Comparison of ENCODE assay signal across 9 cellular contexts in genomic region chr12:55019784-55020183, GRCh38. TPM values are rescaled to one million over a fixed set of nuclear protein-coding genes. Genes with fewer than 3 reads are reported as not detected.
A peak's percentile ranks its signal among the peaks of the same experiment; 100 is the strongest.
DNase-seq lines count a peak whose midpoint lies in the region; ATAC-seq lines count a peak whose summit lies in the region.
"Had no signal": no experiment of that assay in that cellular context is flagged by ENCODE, and none has a peak within 500 bp of the region (broad histone marks: within the 10 kb centered on the region; RNA-seq: fewer than 3 reads in every experiment).

Gene NEUROD4 (plus strand): TSS chr12:55019974. CDS start chr12:55026440, 6,466 bp downstream.

- peaks cover 47% of the 10 kb centered on the region for H3K27me3 Mint-ChIP-seq in activated naive CD8-positive, alpha-beta T cell treated with anti-CD3 and anti-CD28 coated beads, Interleukin-2, amount 10 ng/mL, durations not matched to agents 7 days and 5 days

- no peaks in the 10 kb centered on the region for H3K9me3 Mint-ChIP-seq in activated naive CD8-positive, alpha-beta T cell treated with anti-CD3 and anti-CD28 coated beads, Interleukin-2, amount 10 ng/mL, durations not matched to agents 7 days and 5 days

- DNase-seq in NCI-H1417 (lab: John Stamatoyannopoulos, UW) (peak; percentile 22 to 84 (median 56)), NCI-H1417 treated with DMSO at 0.1 percent for 48 hours (lab: John Stamatoyannopoulos, UW) (no peak), MV-4-11 (lab: John Stamatoyannopoulos, UW) (peak; percentile 63), GM19240 (ENCODE audit: insufficient read length, low spot score) (no peak)
- peak; percentile 38 for DNase-seq in activated naive CD8-positive, alpha-beta T cell treated with anti-CD3 and anti-CD28 coated beads, Interleukin-2, amount 10 ng/mL, durations not matched to agents 7 days and 5 days
- DNase-seq in stimulated activated CD4-positive, alpha-beta T cell treated with anti-CD3 and anti-CD28 coated beads, TNF-alpha, amount 100 ng/mL, for 48 hours (ENCODE audit: low read depth in 3 of 3): peak in 2 of 3 donors; percentile 2 to 3
- no peak for DNase-seq in effector memory CD4-positive, alpha-beta T cell

- no peaks in the 10 kb centered on the region for H3K4me1 Mint-ChIP-seq in activated naive CD8-positive, alpha-beta T cell treated with anti-CD3 and anti-CD28 coated beads, Interleukin-2, amount 10 ng/mL, durations not matched to agents 7 days and 5 days

- POLR2A ChIA-PET in activated naive CD8-positive, alpha-beta T cell treated with anti-CD3 and anti-CD28 coated beads, Interleukin-2, amount 10 ng/mL, durations not matched to agents 7 days and 5 days (lab: Charles Lee): no interaction called here

- H3K4me3 Mint-ChIP-seq in activated naive CD8-positive, alpha-beta T cell treated with anti-CD3 and anti-CD28 coated beads, Interleukin-2, amount 10 ng/mL, durations not matched to agents 7 days and 5 days: no peak within 1 kb of the TSS

- H3K27ac Mint-ChIP-seq in activated naive CD8-positive, alpha-beta T cell treated with anti-CD3 and anti-CD28 coated beads, Interleukin-2, amount 10 ng/mL, durations not matched to agents 7 days and 5 days: no peak within 1 kb of the TSS

- no peaks in the 10 kb centered on the region for H3K36me3 ChIP-seq in effector memory CD4-positive, alpha-beta T cell (ENCODE audit: control insufficient read depth, insufficient read depth, low read length)

- no peak within 1 kb of the TSS for H3K27ac ChIP-seq in effector memory CD4-positive, alpha-beta T cell (ENCODE audit: insufficient read depth, low read length, poor library complexity, severe bottlenecking)
- H3K27ac ChIP-seq: 22Rv1 had no signal

- peak within 1 kb of the TSS; percentile 22 for H3K4me3 ChIP-seq in iPS-11a (ENCODE audit: low read depth, low read length)
- no peak within 1 kb of the TSS for H3K4me3 ChIP-seq in effector memory CD4-positive, alpha-beta T cell (ENCODE audit: insufficient read depth, low read depth, low read length, poor library complexity, severe bottlenecking)

- H3K4me1 ChIP-seq in effector memory CD4-positive, alpha-beta T cell (ENCODE audit: control insufficient read depth, insufficient read depth, low read length, poor library complexity, severe bottlenecking): no peaks in the 10 kb centered on the region

- peaks cover 8% of the 10 kb centered on the region for H3K27me3 ChIP-seq in effector memory CD4-positive, alpha-beta T cell (replicated peaks; ENCODE audit: control insufficient read depth, insufficient read depth, low read length, poor library complexity, severe bottlenecking)

- H3K9me3 ChIP-seq in effector memory CD4-positive, alpha-beta T cell (ENCODE audit: control insufficient read depth, low read length): no peaks in the 10 kb centered on the region

- H3K36me3 Mint-ChIP-seq in activated naive CD8-positive, alpha-beta T cell treated with anti-CD3 and anti-CD28 coated beads, Interleukin-2, amount 10 ng/mL, durations not matched to agents 7 days and 5 days: no peaks in the 10 kb centered on the region

- peak; percentile 67 for ATAC-seq in activated naive CD8-positive, alpha-beta T cell treated with anti-CD3 and anti-CD28 coated beads, Interleukin-2, amount 10 ng/mL, durations not matched to agents 7 days and 5 days (ENCODE audit: low read depth)

RNA-seq across cellular contexts. Expression of gene NEUROD4, which starts in this region (rescaled TPM):
- total RNA-seq in activated naive CD8-positive, alpha-beta T cell treated with anti-CD3 and anti-CD28 coated beads, Interleukin-2, amount 10 ng/mL, durations not matched to agents 7 days and 5 days: not detected

Comparison
In these comparisons a context has a peak if more than half of its experiments do, and no peak if none do; other contexts are left out.
1. DNase-seq: peak in NCI-H1417 (3 of 3), MV-4-11 (single experiment) and stimulated activated CD4-positive, alpha-beta T cell treated with anti-CD3 and anti-CD28 coated beads, TNF-alpha, amount 100 ng/mL, for 48 hours (2 of 3); none in NCI-H1417 treated with DMSO at 0.1 percent for 48 hours (single experiment), effector memory CD4-positive, alpha-beta T cell (0 of 3) and GM19240 (single experiment).
2. Peak in DNase-seq and ATAC-seq in activated naive CD8-positive, alpha-beta T cell treated with anti-CD3 and anti-CD28 coated beads, Interleukin-2, amount 10 ng/mL, durations not matched to agents 7 days and 5 days; RNA of the gene not detected or under 1 TPM.